Comparison of ENCODE assay signal across 10 cellular contexts in the genomic region with DNA sequence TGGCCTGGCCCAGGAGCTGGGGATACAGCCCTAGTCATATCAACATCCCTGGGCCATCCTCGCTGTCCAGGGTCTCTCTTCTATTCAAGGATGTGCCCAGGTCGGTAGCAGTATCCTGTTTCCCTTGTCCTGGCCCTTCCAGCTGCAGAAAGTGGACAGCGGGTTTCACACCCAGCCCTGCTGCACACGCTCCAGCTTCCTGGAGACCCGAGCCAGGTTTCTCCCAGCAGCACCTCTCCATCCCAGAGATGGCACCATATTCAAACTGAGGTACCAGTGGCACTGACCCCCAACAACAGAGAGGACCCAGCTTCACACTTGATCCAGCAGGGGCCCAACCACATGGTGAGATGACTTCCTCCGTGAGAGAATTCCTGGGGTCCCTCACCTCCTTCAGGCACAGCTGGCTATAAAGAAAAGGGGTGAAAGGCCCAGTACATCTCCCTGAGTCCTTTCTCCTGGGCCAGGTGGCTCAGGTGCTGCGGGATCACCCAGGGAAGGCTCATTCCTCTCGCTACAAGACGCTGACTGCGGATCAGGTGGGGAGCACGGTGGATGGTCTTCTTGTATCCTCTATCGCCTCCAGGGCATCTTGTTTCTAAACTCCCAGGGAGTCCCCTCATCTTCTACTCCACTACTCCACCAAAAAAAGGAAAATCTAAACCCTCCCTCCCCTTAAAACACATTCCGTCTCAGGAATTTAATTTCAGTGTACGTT. TPM values are rescaled to one million over a fixed set of nuclear protein-coding genes. Genes with fewer than 3 reads are reported as not detected.
A peak's percentile ranks its signal among the peaks of the same experiment; 100 is the strongest.
DNase-seq lines count a peak whose midpoint lies in the region; ATAC-seq, FAIRE-seq and TF ChIP-seq lines count a peak whose summit lies in the region.
"Had no signal": no experiment of that assay in that cellular context is flagged by ENCODE, and none has a peak within 500 bp of the region (broad histone marks: within the 10 kb centered on the region; RNA-seq: fewer than 3 reads in every experiment).

No MANE protein-coding gene starts in this region.

- H3K27me3 Mint-ChIP-seq in neural progenitor cell (ENCODE audit: insufficient read depth, low read depth) = peaks cover 10% of the 10 kb centered on the region

- TSS peak; percentile 62 for BruUV-seq in PC-3 (replicated peaks; lab: Mats Ljungman, UMichigan)
- BruUV-seq in endothelial cell of umbilical vein (replicated peaks; lab: Mats Ljungman, UMichigan) = TSS peak; percentile 23

- H3F3A ChIP-seq in PC-3 (ENCODE audit: low read length, unreplicated experiment) (peaks cover 9% of the 10 kb centered on the region), neural progenitor cell (ENCODE audit: low read depth) (peaks cover 18% of the 10 kb centered on the region)

- dilution Hi-C loops in endothelial cell of umbilical vein (cut with MboI; ENCODE audit: extremely low pct_ligation_motif_present, low sequenced_read_pairs) = no loop called here

- ATAC-seq in PC-3 = no peak
- ATAC-seq in HG03520 (IDR thresholded peaks at IDR 0.05; ENCODE audit: unreplicated experiment) = no peak
- ATAC-seq in HG03139 (IDR thresholded peaks at IDR 0.05; ENCODE audit: unreplicated experiment) = no peak

- H2AFZ ChIP-seq in PC-3 (ENCODE audit: low read length) (peak overlapping the region; percentile 66), endothelial cell of umbilical vein (ENCODE audit: low read depth, low read length) (no peak overlapping the region), neural progenitor cell (replicated peaks) (no peak overlapping the region)

- peaks cover 66% of the 10 kb centered on the region for H3K4me1 Mint-ChIP-seq in neural progenitor cell

- no peak for DNase-seq in AG10803 (ENCODE audit: low read depth)
- DNase-seq in PC-3 = no peak
- DNase-seq in endothelial cell of umbilical vein (ENCODE audit: low read depth, low spot score) = no peak
- no peak for DNase-seq in neural progenitor cell (ENCODE audit: low spot score)
- no peak for DNase-seq in SKM-1 (lab: John Stamatoyannopoulos, UW; ENCODE audit: unreplicated experiment)
- DNase-seq in activated CD4-positive, alpha-beta T cell treated with anti-CD3 and anti-CD28 coated beads, Interleukin-2, amount 50 U/mL, for 1 hour = no peak

- no peak for TF ChIP-seq POLR2A in endothelial cell of umbilical vein (IDR thresholded peaks at IDR 0.05; ENCODE audit: low read depth, low read length)

- POLR2A ChIA-PET in PC-3 (lab: Charles Lee; ENCODE audit: unreplicated experiment) = interaction anchor here (0.5 to 1.2 kb wide), 11 partner anchors 19 to 1140 kb away, joined by 3 to 12 read pairs (median 5); a partner anchor contains a TSS
- POLR2A ChIA-PET in endothelial cell of umbilical vein (lab: Charles Lee) = interaction anchor here (0.9 to 1.1 kb wide), 3 partner anchors 18 to 79 kb away, joined by 3 to 4 read pairs (median 4); no protein-coding TSS in a partner anchor

- peak overlapping the region; percentile 92 for H3K9ac ChIP-seq in PC-3 (ENCODE audit: low read length)
- peak overlapping the region; percentile 68 for H3K9ac ChIP-seq in endothelial cell of umbilical vein (replicated peaks; ENCODE audit: extremely low read depth, insufficient read depth, low read length)
- no peak overlapping the region for H3K9ac ChIP-seq in neural progenitor cell

- H3K79me2 ChIP-seq in PC-3 (ENCODE audit: low read length) (peaks cover 56% of the 10 kb centered on the region), endothelial cell of umbilical vein (ENCODE audit: control insufficient read depth, insufficient read depth, low read length) (peaks cover 8% of the 10 kb centered on the region), neural progenitor cell (ENCODE audit: low read depth) (no peaks in the 10 kb centered on the region)

- H3K4me2 ChIP-seq in PC-3 (ENCODE audit: low read length) = peak overlapping the region; percentile 72
- H3K4me2 ChIP-seq in endothelial cell of umbilical vein (ENCODE audit: insufficient read depth, low read length) = peak overlapping the region; percentile 65
- H3K4me2 ChIP-seq in neural progenitor cell = peak overlapping the region; percentile 87

- no peaks in the 10 kb centered on the region for H3K9me1 ChIP-seq in endothelial cell of umbilical vein (replicated peaks; ENCODE audit: control insufficient read depth, extremely low read depth, insufficient read depth, low read length)

- H3K9me3 ChIP-seq in PC-3 (ENCODE audit: low read length) (no peaks in the 10 kb centered on the region), endothelial cell of umbilical vein (replicated peaks; ENCODE audit: control insufficient read depth, insufficient read depth, low read length) (no peaks in the 10 kb centered on the region), neural progenitor cell (ENCODE audit: low read depth) (no peaks in the 10 kb centered on the region)
- H3K9me3 ChIP-seq: mucosa of descending colon had no signal

- H4K20me1 ChIP-seq in PC-3 (ENCODE audit: low read length) = no peaks in the 10 kb centered on the region
- no peaks in the 10 kb centered on the region for H4K20me1 ChIP-seq in endothelial cell of umbilical vein (replicated peaks; ENCODE audit: control insufficient read depth, extremely low read depth, insufficient read depth, low read length)
- H4K20me1 ChIP-seq in neural progenitor cell (ENCODE audit: low read depth) = no peaks in the 10 kb centered on the region

- no peaks in the 10 kb centered on the region for H3K36me3 ChIP-seq in PC-3 (ENCODE audit: low read depth, low read length)
- no peaks in the 10 kb centered on the region for H3K36me3 ChIP-seq in endothelial cell of umbilical vein (ENCODE audit: control insufficient read depth in 2 of 2, extremely low read depth in 1 of 2, insufficient read depth in 2 of 2, low read length in 2 of 2)
- H3K36me3 ChIP-seq in neural progenitor cell = no peaks in the 10 kb centered on the region

- peak overlapping the region; percentile 73 for H3K27ac ChIP-seq in PC-3 (ENCODE audit: low read length)
- H3K27ac ChIP-seq in endothelial cell of umbilical vein (ENCODE audit: insufficient read depth, low read depth, low read length) = no peak overlapping the region
- no peak overlapping the region for H3K27ac ChIP-seq in neural progenitor cell

- H3K9me2 ChIP-seq in PC-3 (replicated peaks; ENCODE audit: low read length) = no peaks in the 10 kb centered on the region

- CTCF ChIA-PET in PC-3 (lab: Charles Lee) (interaction anchor here (0.6 to 1.3 kb wide), 6 partner anchors 18 to 62 kb away, joined by 3 to 6 read pairs (median 3); no protein-coding TSS in a partner anchor), endothelial cell of umbilical vein (lab: Charles Lee) (interaction anchor here (0.9 to 5.3 kb wide), 16 partner anchors 12 to 94 kb away, joined by 3 to 45 read pairs (median 10); no protein-coding TSS in a partner anchor)

- peaks cover 10% of the 10 kb centered on the region for H3K36me3 Mint-ChIP-seq in neural progenitor cell

- peak overlapping the region; percentile 96 for H3K27ac Mint-ChIP-seq in neural progenitor cell

- intact Hi-C loops in PC-3 (cut with micrococcal nuclease) = loop anchor here (1.0 kb wide), 1 partner anchor 79 kb away; no protein-coding TSS in a partner anchor
- intact Hi-C loops in endothelial cell of umbilical vein (cut with micrococcal nuclease) = loop anchor here (1.0 kb wide), 2 partner anchors 31 to 79 kb away; no protein-coding TSS in a partner anchor

- H3K27me3 ChIP-seq in PC-3 (ENCODE audit: low read length) (no peaks in the 10 kb centered on the region), endothelial cell of umbilical vein (ENCODE audit: control insufficient read depth in 2 of 2, insufficient read depth in 2 of 2, low read length in 2 of 2) (peaks cover 2 to 6% of the 10 kb centered on the region in 2 experiments), neural progenitor cell (peaks cover 41% of the 10 kb centered on the region)

- TF ChIP-seq CTCF in AG10803 (conservative IDR thresholded peaks at IDR 0.05; ENCODE audit: low read length) (no peak), PC-3 (conservative IDR thresholded peaks at IDR 0.05; ENCODE audit: low read depth, low read length) (no peak), endothelial cell of umbilical vein (IDR thresholded peaks at IDR 0.05; ENCODE audit: extremely low read depth in 1 of 2, insufficient read depth in 1 of 2, low read depth in 1 of 2, low read length in 2 of 2) (no peak), neural progenitor cell (IDR thresholded peaks at IDR 0.05) (no peak)

- no peaks in the 10 kb centered on the region for H3K9me3 Mint-ChIP-seq in neural progenitor cell

- FAIRE-seq in endothelial cell of umbilical vein (lab: Jason Lieb, UNC) = no peak
- FAIRE-seq: TTC549 had no signal

- H3K4me1 ChIP-seq in PC-3 (ENCODE audit: insufficient read depth, low read length) (peaks cover 61% of the 10 kb centered on the region), endothelial cell of umbilical vein (ENCODE audit: control insufficient read depth, extremely low read depth, insufficient read depth, low read length) (peaks cover 40% of the 10 kb centered on the region), neural progenitor cell (peaks cover 12% of the 10 kb centered on the region)

- H3K4me3 ChIP-seq in AG10803 (ENCODE audit: low read length) (peak overlapping the region; percentile 62), PC-3 (ENCODE audit: low read length) (peak overlapping the region; percentile 80), endothelial cell of umbilical vein (replicated peaks in 1 of 3; ENCODE audit: insufficient read depth in 1 of 3, low read depth in 1 of 3, low read length in 3 of 3) (peak overlapping the region; percentile 57 to 88 (median 77)), neural progenitor cell (peak overlapping the region; percentile 85)

- H3K4me3 Mint-ChIP-seq in neural progenitor cell = peak overlapping the region; percentile 90

RNA-seq across cellular contexts. Expression of a gene that starts 1.4 kb away (rescaled TPM):
- 31.6 and 53.4 TPM in 2 replicates for total RNA-seq in PC-3 (2014; rRNA removed)
- total RNA-seq in endothelial cell of umbilical vein = 27.7 and 28.5 TPM in 2 replicates
- 15.8 and 16.5 TPM in 2 replicates for polyA plus RNA-seq in endothelial cell of umbilical vein
- polyA plus RNA-seq in endothelial cell of umbilical vein (2011; cell fraction: cytosol; rRNA removed) = 17.2 and 18.8 TPM in 2 replicates
- 47.0 and 57.2 TPM in 2 replicates for polyA plus RNA-seq in endothelial cell of umbilical vein (2011; cell fraction: nucleus; rRNA removed)
- 17.5 and 21.4 TPM in 2 replicates for polyA plus RNA-seq in endothelial cell of umbilical vein (2012)
- 13.2 and 16.3 TPM in 2 replicates for polyA minus RNA-seq in endothelial cell of umbilical vein
- polyA minus RNA-seq in endothelial cell of umbilical vein (2011; cell fraction: cytosol; rRNA and poly(A)+ RNA removed) = 1.1 TPM
- polyA minus RNA-seq in endothelial cell of umbilical vein (2011; cell fraction: nucleus; rRNA and poly(A)+ RNA removed) = 11.7 and 18.9 TPM in 2 replicates
- total RNA-seq in neural progenitor cell (ENCODE audit: low replicate concordance) = 8.8 and 14.7 TPM in 2 replicates

RNA-seq across cellular contexts. Expression of a gene that starts 34.2 kb away (rescaled TPM):
- total RNA-seq in PC-3 (2014; rRNA removed) = 70.1 and 78.1 TPM in 2 replicates
- 58.2 and 59.0 TPM in 2 replicates for total RNA-seq in endothelial cell of umbilical vein
- 26.9 and 27.8 TPM in 2 replicates for polyA plus RNA-seq in endothelial cell of umbilical vein
- 27.0 and 28.4 TPM in 2 replicates for polyA plus RNA-seq in endothelial cell of umbilical vein (2011; cell fraction: cytosol; rRNA removed)
- 31.4 and 38.2 TPM in 2 replicates for polyA plus RNA-seq in endothelial cell of umbilical vein (2011; cell fraction: nucleus; rRNA removed)
- polyA plus RNA-seq in endothelial cell of umbilical vein (2012) = 37.4 and 43.1 TPM in 2 replicates
- 57.0 and 59.8 TPM in 2 replicates for polyA minus RNA-seq in endothelial cell of umbilical vein
- polyA minus RNA-seq in endothelial cell of umbilical vein (2011; cell fraction: cytosol; rRNA and poly(A)+ RNA removed) = 31.0 TPM
- 30.9 and 35.3 TPM in 2 replicates for polyA minus RNA-seq in endothelial cell of umbilical vein (2011; cell fraction: nucleus; rRNA and poly(A)+ RNA removed)
- total RNA-seq in neural progenitor cell (ENCODE audit: low replicate concordance) = 90.4 and 103 TPM in 2 replicates

RNA-seq across cellular contexts. Expression of a gene that starts 53.2 kb away (rescaled TPM):
- total RNA-seq in PC-3 (2014; rRNA removed) = 325 and 342 TPM in 2 replicates
- 309 and 316 TPM in 2 replicates for total RNA-seq in endothelial cell of umbilical vein
- 133 and 147 TPM in 2 replicates for polyA plus RNA-seq in endothelial cell of umbilical vein
- polyA plus RNA-seq in endothelial cell of umbilical vein (2011; cell fraction: cytosol; rRNA removed) = 128 and 129 TPM in 2 replicates
- 353 and 457 TPM in 2 replicates for polyA plus RNA-seq in endothelial cell of umbilical vein (2011; cell fraction: nucleus; rRNA removed)
- polyA plus RNA-seq in endothelial cell of umbilical vein (2012) = 229 and 250 TPM in 2 replicates
- polyA minus RNA-seq in endothelial cell of umbilical vein = 482 and 618 TPM in 2 replicates
- 249 TPM for polyA minus RNA-seq in endothelial cell of umbilical vein (2011; cell fraction: cytosol; rRNA and poly(A)+ RNA removed)
- polyA minus RNA-seq in endothelial cell of umbilical vein (2011; cell fraction: nucleus; rRNA and poly(A)+ RNA removed) = 376 and 579 TPM in 2 replicates
- 436 and 556 TPM in 2 replicates for total RNA-seq in neural progenitor cell (ENCODE audit: low replicate concordance)
